ENCODE assay signal across 1 cellular context in the genomic region with DNA sequence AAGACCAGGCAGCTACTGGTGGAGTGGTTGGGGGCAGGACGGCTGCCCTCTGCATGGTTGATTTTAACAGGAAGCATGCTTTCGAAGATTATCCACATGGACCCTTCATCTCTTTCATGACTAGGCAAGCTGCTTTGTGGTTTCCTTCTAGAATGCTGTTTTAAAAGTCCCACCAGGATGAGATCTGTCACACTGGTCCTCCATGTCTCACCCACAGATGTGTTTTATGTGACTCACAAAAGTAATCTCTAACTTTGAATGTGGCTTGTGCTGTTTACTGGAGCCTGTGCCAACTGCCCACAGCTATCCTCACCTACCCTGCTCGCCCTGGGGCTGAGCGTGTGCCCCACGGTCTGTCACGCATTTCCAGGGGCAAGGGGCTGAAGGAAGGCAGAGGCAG.
TF ChIP-seq lines count a peak whose summit lies in the region.

No MANE protein-coding gene starts in this region.

TF ChIP-seq in WTC11, 78 proteins besides CTCF, POLR2A, EP300 and RAD21 (continued from another document):
- TF ChIP-seq AR (CRISPR knock-in tag; IDR thresholded peaks at IDR 0.05) (no peak), USF2 (CRISPR knock-in tag; IDR thresholded peaks at IDR 0.05) (no peak)
